In genomic region chr15:34039506-34040123, GRCh38 we compare ENCODE assay signal across 8 cellular contexts. TPM values are rescaled to one million over a fixed set of nuclear protein-coding genes. Genes with fewer than 3 reads are reported as not detected.
DNase-seq lines count a peak whose midpoint lies in the region; ATAC-seq and TF ChIP-seq lines count a peak whose summit lies in the region.

No MANE protein-coding gene starts in this region.

- H3K9me3 ChIP-seq in psoas muscle: no peaks in the 10 kb centered on the region

- no peaks in the 10 kb centered on the region for H3K27me3 Mint-ChIP-seq in activated B cell treated with CpG ODN at 0.5 μM for 24 hours

- peak overlapping the region; percentile 94 for H3K27ac Mint-ChIP-seq in activated B cell treated with CpG ODN at 0.5 μM for 24 hours

- H3K4me3 Mint-ChIP-seq in activated B cell treated with CpG ODN at 0.5 μM for 24 hours: peak overlapping the region; percentile 79

- peak; percentile 30 for ATAC-seq in HG03280 (IDR thresholded peaks at IDR 0.05; ENCODE audit: unreplicated experiment)
- peak; percentile 10 for ATAC-seq in activated B cell treated with CpG ODN at 0.5 μM for 24 hours (ENCODE audit: low read depth)
- no peak for ATAC-seq in psoas muscle
- ATAC-seq in HG03196 (IDR thresholded peaks at IDR 0.05; ENCODE audit: unreplicated experiment): no peak

- no peak for TF ChIP-seq POLR2A in erythroblast (IDR thresholded peaks at IDR 0.05; ENCODE audit: low read length)

- POLR2A ChIA-PET in activated B cell treated with CpG ODN at 0.5 μM for 24 hours (lab: Charles Lee): interaction anchor here (0.6 to 1.7 kb wide), 7 partner anchors 18 to 330 kb away, joined by 3 to 14 read pairs (median 7); partner anchors contain the start of genes EMC4, EMC7 and PGBD4

- WGBS in psoas muscle, 3 donors: 19 to 23% (median 20%) methylated on average over 7 of the region's 7 CpGs

- H3K36me3 ChIP-seq in psoas muscle (ENCODE audit: insufficient read depth in 1 of 2, low read depth in 1 of 2): no peaks in the 10 kb centered on the region

- CTCF ChIA-PET in activated B cell treated with CpG ODN at 0.5 μM for 24 hours (lab: Charles Lee): interaction anchor here (1.7 kb wide), 1 partner anchor 170 kb away, joined by 5 read pairs; the partner anchor contains the start of gene KATNBL1

- peaks cover 18% of the 10 kb centered on the region for H3K4me1 Mint-ChIP-seq in activated B cell treated with CpG ODN at 0.5 μM for 24 hours

- no peak for TF ChIP-seq CTCF in activated B cell treated with CpG ODN at 0.5 μM for 24 hours (IDR thresholded peaks at IDR 0.05)
- TF ChIP-seq CTCF in psoas muscle (IDR thresholded peaks at IDR 0.05): no peak

- H3K4me1 ChIP-seq in psoas muscle: peaks cover 7% of the 10 kb centered on the region

- H3K36me3 Mint-ChIP-seq in activated B cell treated with CpG ODN at 0.5 μM for 24 hours (ENCODE audit: low read depth): no peaks in the 10 kb centered on the region

- peak overlapping the region; percentile 84 for H3K4me3 ChIP-seq in psoas muscle

- peak; percentile 0 for DNase-seq in NCI-H748 treated with DMSO at 0.1 percent for 48 hours (lab: John Stamatoyannopoulos, UW)
- DNase-seq in NCI-H748 (lab: John Stamatoyannopoulos, UW; ENCODE audit: unreplicated experiment): no peak
- DNase-seq in activated B cell treated with CpG ODN at 0.5 μM for 24 hours: no peak
- peak; percentile 39 to 42 for DNase-seq in erythroblast (lab: John Stamatoyannopoulos, UW)
- no peak for DNase-seq in psoas muscle
- no peak for DNase-seq in NK-92 (lab: John Stamatoyannopoulos, UW; ENCODE audit: unreplicated experiment)

- no peaks in the 10 kb centered on the region for H3K9me3 Mint-ChIP-seq in activated B cell treated with CpG ODN at 0.5 μM for 24 hours

- H3K27ac ChIP-seq in psoas muscle: peak overlapping the region; percentile 91

- no peaks in the 10 kb centered on the region for H3K27me3 ChIP-seq in psoas muscle (ENCODE audit: insufficient read depth in 3 of 3, low read length in 2 of 3)

- intact Hi-C loops in activated B cell treated with CpG ODN at 0.5 μM for 24 hours (cut with micrococcal nuclease) (loop anchor here (1.0 to 10.0 kb wide), 5 partner anchors 62 to 1508 kb away; partner anchors contain the start of genes DPH6, EMC7, FMN1 and NOP10), psoas muscle (cut with DNase I) (no loop called here)

RNA-seq across cellular contexts. Expression of gene AVEN, which starts 0.6 kb away (rescaled TPM):
- total RNA-seq in activated B cell treated with CpG ODN at 0.5 μM for 24 hours (14.1 and 15.7 TPM in 2 replicates), psoas muscle (10 to 100 TPM; 17.2 to 30.3 (median 21.6) TPM)
- 10 to 100 TPM; 20.9 to 23.4 (median 22.9) TPM for polyA plus RNA-seq in psoas muscle

Comparison
In these comparisons a context has a peak if more than half of its experiments do, and no peak if none do; other contexts are left out.
1. DNase-seq: peak in NCI-H748 treated with DMSO at 0.1 percent for 48 hours (single experiment) and erythroblast (2 of 2); none in NCI-H748 (single experiment), activated B cell treated with CpG ODN at 0.5 μM for 24 hours (single experiment), psoas muscle (0 of 2) and NK-92 (single experiment).
2. ATAC-seq: peak in HG03280 (single experiment) and activated B cell treated with CpG ODN at 0.5 μM for 24 hours (single experiment); none in psoas muscle (0 of 4) and HG03196 (single experiment).